Comparison of ENCODE assay signal across 9 cellular contexts in the genomic region with DNA sequence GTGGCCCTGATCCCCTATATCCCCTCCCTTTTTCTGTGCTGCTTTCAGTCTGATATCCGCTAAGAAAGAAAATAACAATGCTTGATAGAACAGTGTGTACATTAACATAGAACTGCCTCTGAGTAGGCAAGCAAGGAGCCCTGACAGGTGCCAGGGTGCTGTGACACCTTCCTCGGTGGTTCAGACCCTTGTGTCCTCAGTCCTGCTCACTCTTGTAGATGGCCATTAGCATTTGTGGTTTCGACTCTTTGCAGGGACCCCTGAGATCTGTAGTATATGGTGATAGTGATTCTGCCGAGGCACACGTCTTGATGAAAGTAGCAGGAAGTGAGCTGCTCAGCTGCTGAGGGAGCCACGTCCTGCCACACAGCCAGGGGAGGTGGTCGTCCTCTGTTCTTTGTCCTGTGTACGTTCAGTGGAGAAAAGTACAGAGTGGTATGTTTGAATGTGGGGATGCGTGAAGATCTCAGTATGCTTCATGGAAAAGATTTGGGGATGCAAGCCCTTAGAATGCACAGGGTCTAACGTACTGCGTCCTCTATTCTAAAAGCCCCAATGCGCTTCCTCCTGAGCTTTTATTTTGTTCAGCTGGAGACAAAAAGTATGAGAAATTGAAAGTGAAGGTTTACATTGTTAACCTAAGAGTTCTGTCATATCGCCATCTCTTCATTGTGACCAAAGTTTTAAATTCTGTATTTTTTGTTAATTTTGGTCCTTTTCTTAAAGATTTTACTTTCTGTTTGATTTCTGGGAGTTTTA. TPM values are rescaled to one million over a fixed set of nuclear protein-coding genes. Genes with fewer than 3 reads are reported as not detected.
DNase-seq lines count a peak whose midpoint lies in the region; ATAC-seq and TF ChIP-seq lines count a peak whose summit lies in the region.
"Had no signal": no experiment of that assay in that cellular context is flagged by ENCODE, and none has a peak within 500 bp of the region (broad histone marks: within the 10 kb centered on the region; RNA-seq: fewer than 3 reads in every experiment).

No MANE protein-coding gene starts in this region.

- no peaks in the 10 kb centered on the region for H3K9me3 Mint-ChIP-seq in CD4-positive, alpha-beta memory T cell
- H3K9me3 Mint-ChIP-seq in T-helper 2 cell treated with Interferon-gamma antibody and Interleukin-4, amounts not matched to agents 5 μg/mL and 100 μg/mL, for 36 hours = no peaks in the 10 kb centered on the region
- H3K9me3 Mint-ChIP-seq in effector memory CD8-positive, alpha-beta T cell = no peaks in the 10 kb centered on the region

- H3K27me3 ChIP-seq in CD4-positive, alpha-beta memory T cell (ENCODE audit: insufficient read depth, low read length) = no peaks in the 10 kb centered on the region
- no peaks in the 10 kb centered on the region for H3K27me3 ChIP-seq in A673 (replicated peaks; ENCODE audit: insufficient read depth, low read depth, low read length, poor library complexity)

- CTCF ChIA-PET in CD4-positive, alpha-beta memory T cell (lab: Charles Lee; ENCODE audit: partially characterized antibody) = interaction anchor here (0.8 to 9.3 kb wide), 12 partner anchors 9 to 175 kb away, joined by 3 to 78 read pairs (median 5); partner anchors contain the start of gene PXYLP1
- CTCF ChIA-PET in A673 (lab: Charles Lee) = no interaction called here

- H3K4me3 ChIP-seq in CD4-positive, alpha-beta memory T cell (ENCODE audit: low read length in 2 of 2) = peak overlapping the region; percentile 54 to 66
- no peak overlapping the region for H3K4me3 ChIP-seq in A673 (ENCODE audit: low read depth, low read length, poor library complexity, severe bottlenecking)

- peak; percentile 51 to 68 (median 58) for DNase-seq in CD4-positive, alpha-beta memory T cell
- DNase-seq in T-helper 2 cell treated with Interferon-gamma antibody and Interleukin-4, amounts not matched to agents 5 μg/mL and 100 μg/mL, for 36 hours (ENCODE audit: low spot score) = no peak
- peak in 2 of 3 experiments; percentile 16 to 33 for DNase-seq in effector memory CD8-positive, alpha-beta T cell
- no peak for DNase-seq in kidney glomerular epithelial cell (lab: John Stamatoyannopoulos, UW)
- DNase-seq in A673 (ENCODE audit: low spot score) = no peak

- no peaks in the 10 kb centered on the region for H3K36me3 ChIP-seq in CD4-positive, alpha-beta memory T cell (ENCODE audit: insufficient read depth, low read length)
- H3K36me3 ChIP-seq in A673 (ENCODE audit: insufficient read depth, low read length, poor library complexity, severe bottlenecking) = no peaks in the 10 kb centered on the region

- H3K9me3 ChIP-seq in CD4-positive, alpha-beta memory T cell (ENCODE audit: control insufficient read depth in 1 of 2, low read length in 2 of 2) = no peaks in the 10 kb centered on the region
- H3K9me3 ChIP-seq in A673 (ENCODE audit: low read depth, low read length, poor library complexity, severe bottlenecking) = no peaks in the 10 kb centered on the region

- no peak for TF ChIP-seq CTCF in A673 (conservative IDR thresholded peaks at IDR 0.05; ENCODE audit: low read depth, low read length)

- ATAC-seq in GM19468 (IDR thresholded peaks at IDR 0.05; ENCODE audit: extremely low read depth, unreplicated experiment) (peak; percentile 29), HG03039 (IDR thresholded peaks at IDR 0.05; ENCODE audit: unreplicated experiment) (no peak), HG02623 (IDR thresholded peaks at IDR 0.05; ENCODE audit: unreplicated experiment) (no peak)
- ATAC-seq in effector memory CD8-positive, alpha-beta T cell (replicated peaks) = peak; percentile 84

- H3K27me3 Mint-ChIP-seq in CD4-positive, alpha-beta memory T cell = no peaks in the 10 kb centered on the region
- H3K27me3 Mint-ChIP-seq in T-helper 2 cell treated with Interferon-gamma antibody and Interleukin-4, amounts not matched to agents 5 μg/mL and 100 μg/mL, for 36 hours (ENCODE audit: low read depth) = no peaks in the 10 kb centered on the region
- no peaks in the 10 kb centered on the region for H3K27me3 Mint-ChIP-seq in effector memory CD8-positive, alpha-beta T cell

- H3K4me1 ChIP-seq in CD4-positive, alpha-beta memory T cell (ENCODE audit: insufficient read depth, low read length) = peaks cover 27% of the 10 kb centered on the region
- H3K4me1 ChIP-seq in A673 (ENCODE audit: insufficient read depth, low read length, poor library complexity, severe bottlenecking) = no peaks in the 10 kb centered on the region

- peaks cover 17 to 57% (median 29%) of the 10 kb centered on the region in 4 donors for H3K4me1 Mint-ChIP-seq in CD4-positive, alpha-beta memory T cell
- H3K4me1 Mint-ChIP-seq in T-helper 2 cell treated with Interferon-gamma antibody and Interleukin-4, amounts not matched to agents 5 μg/mL and 100 μg/mL, for 36 hours (ENCODE audit: low read depth) = peaks cover 63% of the 10 kb centered on the region
- H3K4me1 Mint-ChIP-seq in effector memory CD8-positive, alpha-beta T cell (ENCODE audit: low read depth in 2 of 2) = peaks cover 22 to 24% of the 10 kb centered on the region in 2 donors

- peak overlapping the region; percentile 88 to 99 (median 92) for H3K4me3 Mint-ChIP-seq in CD4-positive, alpha-beta memory T cell
- H3K4me3 Mint-ChIP-seq in T-helper 2 cell treated with Interferon-gamma antibody and Interleukin-4, amounts not matched to agents 5 μg/mL and 100 μg/mL, for 36 hours = peak overlapping the region; percentile 85
- peak overlapping the region; percentile 77 to 81 for H3K4me3 Mint-ChIP-seq in effector memory CD8-positive, alpha-beta T cell

- peaks cover 4 to 7% of the 10 kb centered on the region in 2 donors for H3K36me3 Mint-ChIP-seq in CD4-positive, alpha-beta memory T cell
- H3K36me3 Mint-ChIP-seq in T-helper 2 cell treated with Interferon-gamma antibody and Interleukin-4, amounts not matched to agents 5 μg/mL and 100 μg/mL, for 36 hours (ENCODE audit: low read depth) = peaks cover 45% of the 10 kb centered on the region
- peaks cover 5% of the 10 kb centered on the region for H3K36me3 Mint-ChIP-seq in effector memory CD8-positive, alpha-beta T cell (ENCODE audit: insufficient read depth)

- peak overlapping the region; percentile 85 to 98 (median 96) for H3K27ac Mint-ChIP-seq in CD4-positive, alpha-beta memory T cell
- peak overlapping the region; percentile 97 for H3K27ac Mint-ChIP-seq in T-helper 2 cell treated with Interferon-gamma antibody and Interleukin-4, amounts not matched to agents 5 μg/mL and 100 μg/mL, for 36 hours
- peak overlapping the region; percentile 88 to 92 for H3K27ac Mint-ChIP-seq in effector memory CD8-positive, alpha-beta T cell

- BruUV-seq in A673 (replicated peaks; lab: Mats Ljungman, UMichigan) = no TSS peak

- POLR2A ChIA-PET in CD4-positive, alpha-beta memory T cell (lab: Charles Lee; ENCODE audit: partially characterized antibody) = interaction anchor here (0.6 to 5.1 kb wide), 27 partner anchors 7 to 530 kb away, joined by 3 to 130 read pairs (median 4); partner anchors contain the start of gene PXYLP1
- POLR2A ChIA-PET in A673 (lab: Charles Lee; ENCODE audit: low non-redundant PET) = interaction anchor here (0.6 kb wide), 1 partner anchor 28 kb away, joined by 3 read pairs; no protein-coding TSS in a partner anchor

- intact Hi-C loops in CD4-positive, alpha-beta memory T cell (cut with micrococcal nuclease) = loop anchor here (1.0 kb wide), 2 partner anchors 12 to 36 kb away; partner anchors contain the start of gene PXYLP1
- intact Hi-C loops in A673 (cut with micrococcal nuclease; ENCODE audit: unreplicated experiment) = no loop called here

- peak overlapping the region; percentile 73 for H3K27ac ChIP-seq in CD4-positive, alpha-beta memory T cell (ENCODE audit: low read depth, low read length)
- H3K27ac ChIP-seq in A673 (ENCODE audit: low read depth, low read length, poor library complexity, severe bottlenecking) = no peak overlapping the region
- H3K27ac ChIP-seq: VCaP had no signal

RNA-seq across cellular contexts. Expression of gene PXYLP1, which starts 35.4 kb away (rescaled TPM):
- 10 to 100 TPM; 17.2 to 22.6 TPM for total RNA-seq in CD4-positive, alpha-beta memory T cell
- 1 to 10 TPM; 5.2 to 6.9 TPM for polyA plus RNA-seq in CD4-positive, alpha-beta memory T cell
- 11.3 and 14.7 TPM in 2 replicates for total RNA-seq in A673 (2021)

Comparison
In these comparisons a context has a peak if more than half of its experiments do, and no peak if none do; other contexts are left out.
1. DNase-seq: peak in CD4-positive, alpha-beta memory T cell (5 of 5) and effector memory CD8-positive, alpha-beta T cell (2 of 3); none in T-helper 2 cell treated with Interferon-gamma antibody and Interleukin-4, amounts not matched to agents 5 μg/mL and 100 μg/mL, for 36 hours (single experiment), kidney glomerular epithelial cell (single experiment) and A673 (single experiment).
2. ATAC-seq: peak in GM19468 (single experiment) and effector memory CD8-positive, alpha-beta T cell (single experiment); none in HG03039 (single experiment) and HG02623 (single experiment).
3. Peak in every context shown above with its lines, with median percentiles within 50 percentile points of each other: H3K27ac Mint-ChIP-seq and H3K4me3 Mint-ChIP-seq.